Comparison of ENCODE assay signal across 9 cellular contexts in the genomic region with DNA sequence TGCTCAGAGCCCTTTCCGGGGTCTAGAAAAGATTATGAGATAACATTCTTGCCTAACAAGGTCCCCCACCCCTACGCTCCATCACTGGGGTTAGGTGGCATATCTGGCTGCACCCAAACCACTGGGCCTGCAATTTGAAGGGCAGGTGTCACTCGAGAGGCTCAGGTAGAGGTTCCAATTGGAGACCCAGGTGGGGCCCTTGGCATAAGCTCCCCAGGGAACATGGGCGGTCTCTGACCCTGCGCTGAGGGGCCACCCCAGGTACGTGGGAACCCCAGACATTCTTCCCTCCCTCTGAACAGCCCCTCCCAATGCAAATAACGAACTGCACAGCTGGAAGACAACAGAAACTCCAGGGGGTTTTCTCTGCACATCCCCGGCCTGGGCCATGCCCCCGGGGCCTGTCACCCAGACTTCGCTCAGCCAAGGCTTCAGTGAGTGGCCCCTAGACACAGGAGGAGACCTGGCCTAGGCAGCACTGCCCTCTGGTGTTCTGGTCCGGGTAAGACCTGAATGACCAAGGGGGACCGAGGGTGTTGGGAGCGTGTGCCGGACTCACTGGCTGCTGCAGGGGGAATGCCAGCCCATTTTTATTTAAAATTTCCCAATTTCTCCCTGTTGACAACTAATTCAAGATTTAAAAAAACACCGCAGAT. TPM values are rescaled to one million over a fixed set of nuclear protein-coding genes. Genes with fewer than 3 reads are reported as not detected.
DNase-seq lines count a peak whose midpoint lies in the region; ATAC-seq, FAIRE-seq and TF ChIP-seq lines count a peak whose summit lies in the region.
"Had no signal": no experiment of that assay in that cellular context is flagged by ENCODE, and none has a peak within 500 bp of the region (broad histone marks: within the 10 kb centered on the region; RNA-seq: fewer than 3 reads in every experiment).

No MANE protein-coding gene starts in this region.

- no peak overlapping the region for H4K91ac ChIP-seq in H1 (replicated peaks; ENCODE audit: insufficient read length, low read length)

- H4K20me1 ChIP-seq in H1 (replicated peaks in 1 of 2; ENCODE audit: control insufficient read depth in 1 of 2, insufficient read depth in 2 of 2, low read length in 2 of 2), result peaks cover 4 to 6% of the 10 kb centered on the region in 2 experiments

- H4K5ac ChIP-seq in H1 (ENCODE audit: insufficient read length, low read depth, low read length), result no peak overlapping the region

- no peak overlapping the region for H2BK15ac ChIP-seq in H1 (ENCODE audit: low read length)

- no peak for TF ChIP-seq POLR2A in H1 (IDR thresholded peaks at IDR 0.05; ENCODE audit: control extremely low read depth in 1 of 2, low read depth in 2 of 2, low read length in 2 of 2)
- TF ChIP-seq POLR2A in transverse colon (IDR thresholded peaks at IDR 0.05), result no peak

- no peak overlapping the region for H2BK20ac ChIP-seq in H1 (ENCODE audit: low read length)

- H3K36me3 ChIP-seq in H1 (ENCODE audit: control insufficient read depth in 2 of 4, insufficient read depth in 4 of 4, low read length in 3 of 4) (peaks cover 5 to 48% (median 26%) of the 10 kb centered on the region in 4 experiments), mucosa of descending colon (ENCODE audit: low read depth) (peaks cover 17% of the 10 kb centered on the region), transverse colon (peaks cover 0 to 48% (median 22%) of the 10 kb centered on the region in 4 donors)

- DNase-seq in NCI-H1417 (lab: John Stamatoyannopoulos, UW) (peak; percentile 11 to 75 (median 52)), NCI-H1417 treated with DMSO at 0.1 percent for 48 hours (lab: John Stamatoyannopoulos, UW) (no peak), NCI-H146 (lab: John Stamatoyannopoulos, UW) (peak; percentile 72), H1 (ENCODE audit: low read depth in 1 of 2, low spot score in 2 of 2) (peak in 1 of 2 experiments; percentile 88), mucosa of descending colon (peak in 2 of 3 donors; percentile 58 to 60), transverse colon (peak; percentile 49), activated gamma-delta T cell treated with Interleukin-2 at 50 U/mL for 16 hours (no peak)
- DNase-seq in activated CD4-positive, alpha-beta T cell treated with anti-CD3 and anti-CD28 coated beads, Interleukin-2, amount 10 ng/mL, durations not matched to agents 24 days and 14 days, result peak; percentile 82

- WGBS in H1 (ENCODE audit: extremely low coverage in 1 of 2, insufficient coverage in 1 of 2, insufficient read length in 1 of 2, insufficient replicate concordance in 2 of 2, low coverage in 1 of 2, low lambda C conversion rate in 2 of 2, missing lambda C conversion rate in 1 of 2), 2 experiments, result 82% methylated on average over 15 of the region's 15 CpGs; no CpG with 5 or more reads in 1 of the 2 experiments
- WGBS in transverse colon (ENCODE audit: low coverage in 1 of 2), 2 donors, result 71% methylated on average over 15 of the region's 15 CpGs; no CpG with 5 or more reads in 1 of the 2 donors

- H3K23me2 ChIP-seq in H1 (ENCODE audit: low read depth, low read length), result no peaks in the 10 kb centered on the region

- H3K4me1 Mint-ChIP-seq in activated CD4-positive, alpha-beta T cell treated with anti-CD3 and anti-CD28 coated beads, Interleukin-2, amount 10 ng/mL, durations not matched to agents 24 days and 14 days, result peaks cover 3% of the 10 kb centered on the region

- FAIRE-seq in H1 (lab: Jason Lieb, UNC), result no peak

- TF ChIP-seq CTCF in H1 (IDR thresholded peaks at IDR 0.05; ENCODE audit: control extremely low read depth in 1 of 3, insufficient read depth in 1 of 3, low read depth in 1 of 3, low read length in 3 of 3) (peak; percentile 84 to 95 (median 92)), mucosa of descending colon (IDR thresholded peaks at IDR 0.05) (peak; percentile 9), transverse colon (IDR thresholded peaks at IDR 0.05) (peak; percentile 52 to 74 (median 61))

- H3K79me1 ChIP-seq in H1 (ENCODE audit: low read depth, low read length), result no peaks in the 10 kb centered on the region

- no peak overlapping the region for H2BK12ac ChIP-seq in H1 (ENCODE audit: low read depth, low read length)

- intact Hi-C loops in activated CD4-positive, alpha-beta T cell treated with anti-CD3 and anti-CD28 coated beads, Interleukin-2, amount 10 ng/mL, durations not matched to agents 24 days and 14 days (cut with micrococcal nuclease), result loop anchor here (1.0 kb wide), 2 partner anchors 80 to 112 kb away; no protein-coding TSS in a partner anchor
- intact Hi-C loops in mucosa of descending colon (cut with DNase I, micrococcal nuclease) (loop anchor here (10.0 kb wide), 2 partner anchors 83 to 113 kb away; a partner anchor contains a TSS), transverse colon (cut with DNase I; ENCODE audit: low total_unique reads) (loop anchor here (1.0 to 2.0 kb wide), 2 partner anchors 80 to 111 kb away; no protein-coding TSS in a partner anchor)

- no peak overlapping the region for H3K9ac ChIP-seq in H1 (replicated peaks in 1 of 4; ENCODE audit: extremely low read depth in 1 of 4, low read depth in 3 of 4, low read length in 3 of 4)

- H3K9me3 Mint-ChIP-seq in activated CD4-positive, alpha-beta T cell treated with anti-CD3 and anti-CD28 coated beads, Interleukin-2, amount 10 ng/mL, durations not matched to agents 24 days and 14 days, result no peaks in the 10 kb centered on the region
- H3K9me3 Mint-ChIP-seq: activated naive CD4-positive, alpha-beta T cell treated with anti-CD3 and anti-CD28 coated beads, Interleukin-2, amount 50 U/mL, for 24 hours had no signal

- no peak overlapping the region for H3K23ac ChIP-seq in H1 (ENCODE audit: insufficient read length)

- H3K4ac ChIP-seq in H1 (replicated peaks; ENCODE audit: insufficient read length, low read depth, low read length), result no peak overlapping the region

- CTCF ChIA-PET in H1 (lab: Charles Lee; ENCODE audit: partially characterized antibody), result interaction anchor here (0.5 to 10.0 kb wide), 49 partner anchors 11 to 378 kb away, joined by 3 to 114 read pairs (median 4); a partner anchor contains a TSS

- no peak overlapping the region for H3K4me3 ChIP-seq in H1 (ENCODE audit: extremely low read depth in 1 of 4, insufficient read depth in 2 of 4, low read depth in 3 of 4, low read length in 4 of 4)
- no peak overlapping the region for H3K4me3 ChIP-seq in mucosa of descending colon
- H3K4me3 ChIP-seq in transverse colon, result no peak overlapping the region

- TF ChIP-seq EP300 in H1 (IDR thresholded peaks at IDR 0.05; ENCODE audit: borderline replicate concordance in 1 of 2, low read depth in 2 of 2, low read length in 2 of 2) (no peak), transverse colon (IDR thresholded peaks at IDR 0.05; ENCODE audit: low read depth) (no peak)

- no peak overlapping the region for H2AFZ ChIP-seq in H1 (ENCODE audit: low read length)

- no peak overlapping the region for H3K14ac ChIP-seq in H1 (ENCODE audit: insufficient read length)

- no peaks in the 10 kb centered on the region for H3K27me3 ChIP-seq in H1 (replicated peaks in 1 of 4; ENCODE audit: control insufficient read depth in 3 of 4, extremely low read depth in 1 of 4, insufficient read depth in 3 of 4, low read length in 3 of 4)
- no peaks in the 10 kb centered on the region for H3K27me3 ChIP-seq in transverse colon

- H3K4me3 Mint-ChIP-seq in activated CD4-positive, alpha-beta T cell treated with anti-CD3 and anti-CD28 coated beads, Interleukin-2, amount 10 ng/mL, durations not matched to agents 24 days and 14 days, result no peak overlapping the region
- H3K4me3 Mint-ChIP-seq: activated naive CD4-positive, alpha-beta T cell treated with anti-CD3 and anti-CD28 coated beads, Interleukin-2, amount 50 U/mL, for 24 hours had no signal

- POLR2A ChIA-PET in H1 (lab: Charles Lee; ENCODE audit: partially characterized antibody), result interaction anchor here (0.9 to 2.0 kb wide), 3 partner anchors 10 to 111 kb away, joined by 3 to 4 read pairs (median 4); no protein-coding TSS in a partner anchor

- H3K27me3 Mint-ChIP-seq in activated CD4-positive, alpha-beta T cell treated with anti-CD3 and anti-CD28 coated beads, Interleukin-2, amount 10 ng/mL, durations not matched to agents 24 days and 14 days, result no peaks in the 10 kb centered on the region
- H3K27me3 Mint-ChIP-seq: activated naive CD4-positive, alpha-beta T cell treated with anti-CD3 and anti-CD28 coated beads, Interleukin-2, amount 50 U/mL, for 24 hours had no signal

- H3K4me1 ChIP-seq in H1 (replicated peaks in 1 of 4; ENCODE audit: control insufficient read depth in 3 of 4, insufficient read depth in 4 of 4, low read length in 3 of 4) (peaks cover 0 to 2% (median 0%) of the 10 kb centered on the region in 4 experiments; a peak in 2 of 7 replicates), mucosa of descending colon (ENCODE audit: low read depth) (peaks cover 16% of the 10 kb centered on the region), transverse colon (peaks cover 8 to 42% (median 29%) of the 10 kb centered on the region in 4 donors)

- in situ Hi-C loops in transverse colon (cut with MboI; ENCODE audit: low pct_ligation_motif_present in 1 of 4, low pct_unique_long_range_greater_than_20kb in 1 of 4, low sequenced_read_pairs in 3 of 4), result no loop called here

- H2BK120ac ChIP-seq in H1 (replicated peaks; ENCODE audit: low read depth, low read length), result no peak overlapping the region

- H3K9me3 ChIP-seq in H1 (ENCODE audit: insufficient read depth in 2 of 2, low read depth in 1 of 2, low read length in 1 of 2) (no peaks in the 10 kb centered on the region), mucosa of descending colon (no peaks in the 10 kb centered on the region), transverse colon (no peaks in the 10 kb centered on the region)

- peaks cover 14% of the 10 kb centered on the region for H3K36me3 Mint-ChIP-seq in activated CD4-positive, alpha-beta T cell treated with anti-CD3 and anti-CD28 coated beads, Interleukin-2, amount 10 ng/mL, durations not matched to agents 24 days and 14 days (ENCODE audit: low read depth)
- H3K36me3 Mint-ChIP-seq: activated naive CD4-positive, alpha-beta T cell treated with anti-CD3 and anti-CD28 coated beads, Interleukin-2, amount 50 U/mL, for 24 hours had no signal

- no peak overlapping the region for H3K18ac ChIP-seq in H1 (ENCODE audit: extremely low read depth, low read length)

- no peak overlapping the region; the same call in 1 of the 2 replicates for H4K8ac ChIP-seq in H1 (ENCODE audit: extremely low read depth, insufficient read depth, low read length)

- no peaks in the 10 kb centered on the region for H3K79me2 ChIP-seq in H1 (ENCODE audit: control insufficient read depth in 1 of 2, insufficient read depth in 2 of 2, low read length in 2 of 2)

- no peak overlapping the region for H3K27ac Mint-ChIP-seq in activated CD4-positive, alpha-beta T cell treated with anti-CD3 and anti-CD28 coated beads, Interleukin-2, amount 10 ng/mL, durations not matched to agents 24 days and 14 days
- H3K27ac Mint-ChIP-seq: activated naive CD4-positive, alpha-beta T cell treated with anti-CD3 and anti-CD28 coated beads, Interleukin-2, amount 50 U/mL, for 24 hours had no signal

- no peak for ATAC-seq in mucosa of descending colon

- TF ChIP-seq RAD21 in H1 (IDR thresholded peaks at IDR 0.05 in 1 of 2, conservative IDR thresholded peaks at IDR 0.05 in 1 of 2; ENCODE audit: low read depth in 2 of 2, low read length in 2 of 2), result peak; percentile 98 to 99

- no peak overlapping the region for H3K4me2 ChIP-seq in H1 (ENCODE audit: insufficient read depth in 1 of 2, low read depth in 2 of 2, low read length in 2 of 2)

- no peak overlapping the region for H3K56ac ChIP-seq in H1 (replicated peaks; ENCODE audit: insufficient read length, low read depth, low read length)

- H2AK5ac ChIP-seq in H1 (ENCODE audit: low read depth, low read length), result no peak overlapping the region

- no peak overlapping the region for H2BK5ac ChIP-seq in H1 (ENCODE audit: low read depth, low read length)

- no peak overlapping the region for H3K27ac ChIP-seq in H1 (ENCODE audit: low read depth, low read length)
- H3K27ac ChIP-seq in transverse colon, result no peak overlapping the region

RNA-seq across cellular contexts. Expression of a gene that starts 47.5 kb away (rescaled TPM):
- total RNA-seq in activated CD4-positive, alpha-beta T cell treated with anti-CD3 and anti-CD28 coated beads, Interleukin-2, amount 10 ng/mL, durations not matched to agents 24 days and 14 days, result 58.6 and 65.6 TPM in 2 replicates
- total RNA-seq in H1 (2021; fragmentation: NEBNext Ultra II Directional; extraction: Animal tissue kit (Norgen Biotek cat#: 25700)), result 208 TPM in 2 replicates
- 21.9 and 43.3 TPM in 2 replicates for polyA plus RNA-seq in H1 (2011; rRNA removed)
- polyA plus RNA-seq in H1 (2011; cell fraction: cytosol; rRNA removed), result 48.1 TPM
- 26.3 TPM for polyA plus RNA-seq in H1 (2011; cell fraction: nucleus; rRNA removed)
- 138 to 228 TPM (median 144 TPM) in 4 replicates for polyA plus RNA-seq in H1 (2012, experiment 1 of 2)
- polyA plus RNA-seq in H1 (2012, experiment 2 of 2), result 78.5 TPM
- polyA plus RNA-seq in H1 (2013, experiment 1 of 2), result 327 TPM
- polyA plus RNA-seq in H1 (2013, experiment 2 of 2), result 333 TPM
- 9.6 and 10.5 TPM in 2 replicates for polyA minus RNA-seq in H1 (2011; rRNA and poly(A)+ RNA removed)
- polyA minus RNA-seq in H1 (2011; cell fraction: cytosol; rRNA and poly(A)+ RNA removed), result 25.1 TPM
- polyA minus RNA-seq in H1 (2011; cell fraction: nucleus; rRNA and poly(A)+ RNA removed), result 17.0 TPM
- total RNA-seq in mucosa of descending colon, result 100 to 1,000 TPM; 261 to 946 (median 284) TPM
- total RNA-seq in transverse colon, result 100 to 1,000 TPM; 280 to 589 (median 373) TPM

Comparison
In these comparisons a context has a peak if more than half of its experiments do, and no peak if none do; other contexts are left out.
1. DNase-seq: peak in NCI-H1417 (3 of 3), NCI-H146 (single experiment), activated CD4-positive, alpha-beta T cell treated with anti-CD3 and anti-CD28 coated beads, Interleukin-2, amount 10 ng/mL, durations not matched to agents 24 days and 14 days (single experiment), mucosa of descending colon (2 of 3) and transverse colon (single experiment); none in NCI-H1417 treated with DMSO at 0.1 percent for 48 hours (single experiment) and activated gamma-delta T cell treated with Interleukin-2 at 50 U/mL for 16 hours (single experiment).
2. CTCF ChIP-seq: peak in every context shown above with its lines; median percentile 92 in H1; 61 in transverse colon; 9 in mucosa of descending colon.